22 cellular contexts compared by ENCODE assay signal in the genomic region with DNA sequence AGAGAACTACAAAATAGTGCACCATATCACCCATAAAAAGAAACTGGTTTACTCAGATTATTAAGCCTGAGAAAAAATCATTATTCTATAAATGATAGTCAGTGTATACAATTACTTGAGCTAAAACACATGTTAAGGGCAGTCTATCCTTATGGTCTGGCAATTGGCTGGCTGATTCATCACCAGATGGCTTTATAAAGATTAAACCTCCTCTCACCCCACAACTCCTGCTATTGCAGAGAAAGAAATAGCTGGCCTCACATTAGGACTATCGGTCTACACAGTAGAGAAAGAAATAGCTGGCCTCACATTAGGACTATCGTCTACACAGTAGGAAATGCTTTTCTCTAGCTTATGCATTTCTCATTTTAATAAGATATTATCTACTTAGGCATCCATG. TPM values are rescaled to one million over a fixed set of nuclear protein-coding genes. Genes with fewer than 3 reads are reported as not detected.
DNase-seq lines count a peak whose midpoint lies in the region; ATAC-seq and TF ChIP-seq lines count a peak whose summit lies in the region.
"Had no signal": no experiment of that assay in that cellular context is flagged by ENCODE, and none has a peak within 500 bp of the region (broad histone marks: within the 10 kb centered on the region; RNA-seq: fewer than 3 reads in every experiment).

No MANE protein-coding gene starts in this region.

- no peaks in the 10 kb centered on the region for H3K27me3 ChIP-seq in left ventricle myocardium inferior (ENCODE audit: low read depth)
- no peaks in the 10 kb centered on the region for H3K27me3 ChIP-seq in PC-3 (ENCODE audit: low read length)
- H3K27me3 ChIP-seq: esophagus squamous epithelium, left lung, pancreas, SJSA1, tibial nerve had no signal

- H3K4me2 ChIP-seq in PC-3 (ENCODE audit: low read length), result no peak overlapping the region
- H3K4me2 ChIP-seq: GM23338 had no signal

- DNase-seq in left ventricle myocardium inferior (no peak), Right ventricle myocardium inferior (ENCODE audit: missing footprints) (no peak), fibroblast of mammary gland (ENCODE audit: low read depth) (peak; percentile 89), Ammon's horn (ENCODE audit: low spot score) (no peak), NK-92 (lab: John Stamatoyannopoulos, UW; ENCODE audit: unreplicated experiment) (no peak), PC-3 (no peak)
- DNase-seq in stimulated activated CD4-positive, alpha-beta T cell treated with anti-CD3 and anti-CD28 coated beads, Interleukin-4, amount 100 ng/mL, for 1 hour, result no peak
- DNase-seq: activated CD4-positive, alpha-beta T cell treated with anti-CD3 and anti-CD28 coated beads for 1 hour; activated gamma-delta T cell; CD8-positive, alpha-beta T cell; esophagus squamous epithelium; Karpas-422; left lung; NCI-H1436; NCI-H345; pancreas; T-helper 9 cell had no signal

- CTCF ChIA-PET in PC-3 (lab: Charles Lee), result no interaction called here

- no TSS peak for BruUV-seq in PC-3 (replicated peaks; lab: Mats Ljungman, UMichigan)

- no peaks in the 10 kb centered on the region for H3F3A ChIP-seq in PC-3 (ENCODE audit: low read length, unreplicated experiment)

- H3K36me3 ChIP-seq in left ventricle myocardium inferior (peaks cover 20% of the 10 kb centered on the region), PC-3 (ENCODE audit: low read depth, low read length) (peaks cover 46% of the 10 kb centered on the region)
- H3K36me3 ChIP-seq: pancreas had no signal

- H3K27ac ChIP-seq in left ventricle myocardium inferior (replicated peaks) (peak overlapping the region; percentile 8), PC-3 (ENCODE audit: low read length) (no peak overlapping the region)
- H3K27ac ChIP-seq: esophagus squamous epithelium, left lung, pancreas, SJSA1, tibial nerve had no signal

- peaks cover 90% of the 10 kb centered on the region for H3K79me2 ChIP-seq in PC-3 (ENCODE audit: low read length)

- ATAC-seq in Right ventricle myocardium inferior (no peak), SK-N-SH treated with all-trans-retinoic acid at 6 μM for 48 hours (peak; percentile 86), PC-3 (no peak)
- ATAC-seq: CD8-positive, alpha-beta T cell; GM12878; GM23338; left lung; pancreas had no signal

- H3K4me3 ChIP-seq in left ventricle myocardium inferior (no peak overlapping the region), fibroblast of mammary gland (ENCODE audit: control insufficient read depth, low read depth, low read length) (no peak overlapping the region), PC-3 (ENCODE audit: low read length) (no peak overlapping the region)
- H3K4me3 ChIP-seq: esophagus squamous epithelium, GM12878, GM23338, left lung, pancreas, SJSA1, tibial nerve had no signal

- TF ChIP-seq CTCF in left ventricle myocardium inferior (IDR thresholded peaks at IDR 0.05; ENCODE audit: borderline replicate concordance), result no peak
- TF ChIP-seq CTCF in fibroblast of mammary gland (conservative IDR thresholded peaks at IDR 0.05; ENCODE audit: control insufficient read depth, insufficient read depth, low read depth, low read length), result no peak
- TF ChIP-seq CTCF in PC-3 (conservative IDR thresholded peaks at IDR 0.05; ENCODE audit: low read depth, low read length), result no peak

- intact Hi-C loops in left ventricle myocardium inferior (cut with micrococcal nuclease), result no loop called here
- intact Hi-C loops in Right ventricle myocardium inferior (cut with DNase I), result no loop called here
- intact Hi-C loops in PC-3 (cut with micrococcal nuclease), result no loop called here

- H3K4me1 ChIP-seq in left ventricle myocardium inferior, result peaks cover 54% of the 10 kb centered on the region
- no peaks in the 10 kb centered on the region for H3K4me1 ChIP-seq in PC-3 (ENCODE audit: insufficient read depth, low read length)
- H3K4me1 ChIP-seq: pancreas, SJSA1 had no signal

- H3K9me2 ChIP-seq in PC-3 (replicated peaks; ENCODE audit: low read length), result no peaks in the 10 kb centered on the region

- H2AFZ ChIP-seq in PC-3 (ENCODE audit: low read length), result no peak overlapping the region
- H2AFZ ChIP-seq: GM23338 had no signal

- no peak overlapping the region for H3K9ac ChIP-seq in PC-3 (ENCODE audit: low read length)

- H3K9me3 ChIP-seq in left ventricle myocardium inferior (replicated peaks) (peaks cover 35% of the 10 kb centered on the region), PC-3 (ENCODE audit: low read length) (peaks cover 23% of the 10 kb centered on the region)

- POLR2A ChIA-PET in PC-3 (lab: Charles Lee; ENCODE audit: unreplicated experiment), result no interaction called here

- 0 out of 2 replicates have a peak, but pooled peaks cover 17% of the 10 kb centered on the region for H4K20me1 ChIP-seq in PC-3 (ENCODE audit: low read length)

TF ChIP-seq in SK-N-SH treated with all-trans-retinoic acid at 6 μM for 48 hours, 23 proteins besides CTCF, POLR2A, EP300 and RAD21:
- TF ChIP-seq RARB (CRISPR knock-in tag; IDR thresholded peaks at IDR 0.05) (no peak), SNAI2 (CRISPR knock-in tag; IDR thresholded peaks at IDR 0.05) (no peak), ZFP3 (CRISPR knock-in tag; IDR thresholded peaks at IDR 0.05) (no peak)
- TF ChIP-seq, protein P1, sequence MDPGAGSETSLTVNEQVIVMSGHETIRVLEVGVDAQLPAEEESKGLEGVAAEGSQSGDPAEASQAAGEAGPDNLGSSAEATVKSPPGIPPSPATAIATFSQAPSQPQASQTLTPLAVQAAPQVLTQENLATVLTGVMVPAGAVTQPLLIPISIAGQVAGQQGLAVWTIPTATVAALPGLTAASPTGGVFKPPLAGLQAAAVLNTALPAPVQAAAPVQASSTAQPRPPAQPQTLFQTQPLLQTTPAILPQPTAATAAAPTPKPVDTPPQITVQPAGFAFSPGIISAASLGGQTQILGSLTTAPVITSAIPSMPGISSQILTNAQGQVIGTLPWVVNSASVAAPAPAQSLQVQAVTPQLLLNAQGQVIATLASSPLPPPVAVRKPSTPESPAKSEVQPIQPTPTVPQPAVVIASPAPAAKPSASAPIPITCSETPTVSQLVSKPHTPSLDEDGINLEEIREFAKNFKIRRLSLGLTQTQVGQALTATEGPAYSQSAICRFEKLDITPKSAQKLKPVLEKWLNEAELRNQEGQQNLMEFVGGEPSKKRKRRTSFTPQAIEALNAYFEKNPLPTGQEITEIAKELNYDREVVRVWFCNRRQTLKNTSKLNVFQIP (CRISPR knock-in tag; IDR thresholded peaks at IDR 0.05; ENCODE audit: borderline replicate concordance, low read depth), result no peak
- TF ChIP-seq, protein P2, sequence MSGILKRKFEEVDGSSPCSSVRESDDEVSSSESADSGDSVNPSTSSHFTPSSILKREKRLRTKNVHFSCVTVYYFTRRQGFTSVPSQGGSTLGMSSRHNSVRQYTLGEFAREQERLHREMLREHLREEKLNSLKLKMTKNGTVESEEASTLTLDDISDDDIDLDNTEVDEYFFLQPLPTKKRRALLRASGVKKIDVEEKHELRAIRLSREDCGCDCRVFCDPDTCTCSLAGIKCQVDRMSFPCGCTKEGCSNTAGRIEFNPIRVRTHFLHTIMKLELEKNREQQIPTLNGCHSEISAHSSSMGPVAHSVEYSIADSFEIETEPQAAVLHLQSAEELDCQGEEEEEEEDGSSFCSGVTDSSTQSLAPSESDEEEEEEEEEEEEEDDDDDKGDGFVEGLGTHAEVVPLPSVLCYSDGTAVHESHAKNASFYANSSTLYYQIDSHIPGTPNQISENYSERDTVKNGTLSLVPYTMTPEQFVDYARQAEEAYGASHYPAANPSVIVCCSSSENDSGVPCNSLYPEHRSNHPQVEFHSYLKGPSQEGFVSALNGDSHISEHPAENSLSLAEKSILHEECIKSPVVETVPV (CRISPR knock-in tag; IDR thresholded peaks at IDR 0.05), result no peak
TF ChIP-seq in SK-N-SH treated with all-trans-retinoic acid at 6 μM for 48 hours: peak in this region for 0.

RNA-seq across cellular contexts. Expression of a gene that starts 21.2 kb away (rescaled TPM):
- 51.3 TPM for total RNA-seq in left ventricle myocardium inferior
- total RNA-seq in Right ventricle myocardium inferior, result 44.7 TPM
- 65.3 and 78.9 TPM in 2 replicates for total RNA-seq in PC-3 (2014; rRNA removed)

RNA-seq across cellular contexts. Expression of a gene that starts 21.9 kb away (rescaled TPM):
- total RNA-seq in left ventricle myocardium inferior (21.4 TPM), Right ventricle myocardium inferior (18.3 TPM), PC-3 (2014; rRNA removed) (99.3 and 194 TPM in 2 replicates)
